ENCODE assay signal across 8 cellular contexts in genomic region chrX:39755152-39756032, GRCh38.
DNase-seq lines count a peak whose midpoint lies in the region; ATAC-seq and TF ChIP-seq lines count a peak whose summit lies in the region.

No MANE protein-coding gene starts in this region.

- WGBS in body of pancreas, 2 donors = 79% methylated on average over 16 of the region's 25 CpGs; no CpG with 5 or more reads in 1 of the 2 donors

- TF ChIP-seq CTCF in body of pancreas (IDR thresholded peaks at IDR 0.05) (no peak), kidney epithelial cell (IDR thresholded peaks at IDR 0.05; ENCODE audit: insufficient read depth, low read length, poor library complexity, severe bottlenecking) (no peak), thoracic aorta (IDR thresholded peaks at IDR 0.05) (no peak)

- peak in 1 of 3 donors; percentile 6 for TF ChIP-seq POLR2A in body of pancreas (IDR thresholded peaks at IDR 0.05)

- intact Hi-C loops in body of pancreas (cut with DNase I) = no loop called here

- peak; percentile 86 for DNase-seq in AG08395 (ENCODE audit: low spot score)
- peak; percentile 95 for DNase-seq in MG63
- DNase-seq in body of pancreas = peak; percentile 65 to 91 (median 76)
- peak; percentile 81 for DNase-seq in kidney epithelial cell (ENCODE audit: low read depth)
- peak; percentile 72 for DNase-seq in thoracic aorta (ENCODE audit: low spot score)
- DNase-seq in NCI-H187 treated with DMSO at 0.1 percent for 48 hours (lab: John Stamatoyannopoulos, UW) = no peak

- no peaks in the 10 kb centered on the region for H3K36me3 ChIP-seq in MG63
- no peaks in the 10 kb centered on the region for H3K36me3 ChIP-seq in body of pancreas (replicated peaks in 1 of 2; ENCODE audit: insufficient read depth in 1 of 2, low read depth in 2 of 2)
- no peaks in the 10 kb centered on the region for H3K36me3 ChIP-seq in kidney epithelial cell (ENCODE audit: control insufficient read depth, insufficient read depth, low read length)
- H3K36me3 ChIP-seq in thoracic aorta = no peaks in the 10 kb centered on the region

- H3K27me3 ChIP-seq in MG63 (no peaks in the 10 kb centered on the region), body of pancreas (no peaks in the 10 kb centered on the region), kidney epithelial cell (ENCODE audit: control insufficient read depth, insufficient read depth, low read length) (no peaks in the 10 kb centered on the region), thoracic aorta (replicated peaks; ENCODE audit: insufficient read depth) (no peaks in the 10 kb centered on the region)

- peak; percentile 51 for ATAC-seq in body of pancreas
- ATAC-seq in thoracic aorta (ENCODE audit: insufficient number of reproducible peaks, low FRiP score, low read depth) = peak; percentile 68
- ATAC-seq in GM21576 (IDR thresholded peaks at IDR 0.05; ENCODE audit: unreplicated experiment) = no peak
- ATAC-seq in HG03457 (IDR thresholded peaks at IDR 0.05; ENCODE audit: unreplicated experiment) = no peak

- H3K4me3 ChIP-seq in MG63 = no peak overlapping the region
- H3K4me3 ChIP-seq in body of pancreas = no peak overlapping the region
- H3K4me3 ChIP-seq in kidney epithelial cell (ENCODE audit: low read depth, low read length) = no peak overlapping the region
- no peak overlapping the region for H3K4me3 ChIP-seq in thoracic aorta

- H3K27ac ChIP-seq in body of pancreas = peak overlapping the region; percentile 71 to 82 (median 76)
- H3K27ac ChIP-seq in thoracic aorta = peak overlapping the region; percentile 79 to 93

- H3K4me1 ChIP-seq in body of pancreas = peaks cover 56% of the 10 kb centered on the region
- peaks cover 11 to 48% of the 10 kb centered on the region in 2 donors for H3K4me1 ChIP-seq in thoracic aorta (ENCODE audit: control insufficient read depth in 1 of 2, low read depth in 2 of 2)

- H3K9me3 ChIP-seq in MG63 (no peaks in the 10 kb centered on the region), body of pancreas (no peaks in the 10 kb centered on the region), thoracic aorta (no peaks in the 10 kb centered on the region)

Comparison
In these comparisons a context has a peak if more than half of its experiments do, and no peak if none do; other contexts are left out.
1. ATAC-seq: peak in body of pancreas (single experiment) and thoracic aorta (single experiment); none in GM21576 (single experiment) and HG03457 (single experiment).